In the genomic region with DNA sequence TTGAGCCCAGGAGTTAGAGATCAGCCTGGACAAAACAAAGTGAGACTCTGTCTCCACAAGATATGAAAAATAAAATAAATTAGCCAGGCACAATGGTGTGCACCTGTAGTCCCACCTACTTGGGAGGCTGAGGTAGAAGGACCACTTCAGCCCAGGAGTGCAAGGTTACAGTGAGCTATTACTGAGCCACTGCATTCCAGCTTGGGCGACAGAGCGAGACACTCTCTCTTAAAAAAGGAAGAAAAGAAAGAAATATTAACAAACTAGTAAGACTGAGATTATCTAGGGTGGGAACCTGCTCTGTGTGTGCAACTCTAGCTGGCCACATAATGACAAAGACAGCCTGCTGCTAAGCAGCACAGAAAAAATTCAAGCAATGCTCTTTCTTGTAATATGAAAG, we compare ENCODE assay signal across 1 cellular context.
TF ChIP-seq lines count a peak whose summit lies in the region.

No MANE protein-coding gene starts in this region.

TF ChIP-seq in SK-N-SH treated with all-trans-retinoic acid at 6 μM for 48 hours, 23 proteins besides CTCF, POLR2A, EP300 and RAD21 (continued from another document):
- no peak for TF ChIP-seq TCF4 (CRISPR knock-in tag; IDR thresholded peaks at IDR 0.05; ENCODE audit: borderline replicate concordance)
- no peak for TF ChIP-seq ZNF70 (CRISPR knock-in tag; IDR thresholded peaks at IDR 0.05)
- TF ChIP-seq, protein P1, sequence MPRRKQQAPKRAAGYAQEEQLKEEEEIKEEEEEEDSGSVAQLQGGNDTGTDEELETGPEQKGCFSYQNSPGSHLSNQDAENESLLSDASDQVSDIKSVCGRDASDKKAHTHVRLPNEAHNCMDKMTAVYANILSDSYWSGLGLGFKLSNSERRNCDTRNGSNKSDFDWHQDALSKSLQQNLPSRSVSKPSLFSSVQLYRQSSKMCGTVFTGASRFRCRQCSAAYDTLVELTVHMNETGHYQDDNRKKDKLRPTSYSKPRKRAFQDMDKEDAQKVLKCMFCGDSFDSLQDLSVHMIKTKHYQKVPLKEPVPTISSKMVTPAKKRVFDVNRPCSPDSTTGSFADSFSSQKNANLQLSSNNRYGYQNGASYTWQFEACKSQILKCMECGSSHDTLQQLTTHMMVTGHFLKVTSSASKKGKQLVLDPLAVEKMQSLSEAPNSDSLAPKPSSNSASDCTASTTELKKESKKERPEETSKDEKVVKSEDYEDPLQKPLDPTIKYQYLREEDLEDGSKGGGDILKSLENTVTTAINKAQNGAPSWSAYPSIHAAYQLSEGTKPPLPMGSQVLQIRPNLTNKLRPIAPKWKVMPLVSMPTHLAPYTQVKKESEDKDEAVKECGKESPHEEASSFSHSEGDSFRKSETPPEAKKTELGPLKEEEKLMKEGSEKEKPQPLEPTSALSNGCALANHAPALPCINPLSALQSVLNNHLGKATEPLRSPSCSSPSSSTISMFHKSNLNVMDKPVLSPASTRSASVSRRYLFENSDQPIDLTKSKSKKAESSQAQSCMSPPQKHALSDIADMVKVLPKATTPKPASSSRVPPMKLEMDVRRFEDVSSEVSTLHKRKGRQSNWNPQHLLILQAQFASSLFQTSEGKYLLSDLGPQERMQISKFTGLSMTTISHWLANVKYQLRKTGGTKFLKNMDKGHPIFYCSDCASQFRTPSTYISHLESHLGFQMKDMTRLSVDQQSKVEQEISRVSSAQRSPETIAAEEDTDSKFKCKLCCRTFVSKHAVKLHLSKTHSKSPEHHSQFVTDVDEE (CRISPR knock-in tag; IDR thresholded peaks at IDR 0.05): no peak
- TF ChIP-seq GLIS3 (CRISPR knock-in tag; IDR thresholded peaks at IDR 0.05): no peak
